39 cellular contexts compared by ENCODE assay signal in genomic region chr10:9657530-9657929, GRCh38.
"Had no signal": no experiment of that assay in that cellular context is flagged by ENCODE, and none has a peak within 500 bp of the region (broad histone marks: within the 10 kb centered on the region; RNA-seq: fewer than 3 reads in every experiment).

No MANE protein-coding gene starts in this region.

- DNase-seq: activated effector memory CD4-positive, alpha-beta T cell treated with anti-CD3 and anti-CD28 coated beads, Interleukin-2, amount 50 U/mL, for 16 hours; activated effector memory CD4-positive, alpha-beta T cell treated with Interleukin-2 at 50 U/mL for 16 hours; activated gamma-delta T cell; activated gamma-delta T cell treated with Interleukin-2 at 50 U/mL for 16 hours; activated naive CD4-positive, alpha-beta T cell; activated naive CD4-positive, alpha-beta T cell treated with anti-CD3 and anti-CD28 coated beads for 36 hours; activated naive CD4-positive, alpha-beta T cell treated with anti-CD3 and anti-CD28 coated beads, Interleukin-2, amount 10 ng/mL, durations not matched to agents 7 days and 5 days; activated naive CD4-positive, alpha-beta T cell treated with anti-CD3 and anti-CD28 coated beads, Interleukin-2, amount 50 U/mL, for 16 hours; activated naive CD4-positive, alpha-beta T cell treated with Interleukin-2 at 50 U/mL for 16 hours; activated naive CD8-positive, alpha-beta T cell treated with anti-CD3 and anti-CD28 coated beads for 36 hours; activated naive CD8-positive, alpha-beta T cell treated with anti-CD3 and anti-CD28 coated beads, Interleukin-2, amount 10 ng/mL, durations not matched to agents 7 days and 5 days; activated naive CD8-positive, alpha-beta T cell treated with anti-CD3 and anti-CD28 coated beads, Interleukin-2, amount 50 U/mL, for 24 hours; activated T-cell treated with anti-CD3 and anti-CD28 coated beads, Interleukin-2, amount 50 U/mL, for 1 hour; activated T-cell treated with anti-CD3 and anti-CD28 coated beads, Interleukin-2, amount 50 U/mL, for 24 hours; activated T-cell treated with anti-CD3 and anti-CD28 coated beads, Interleukin-2, amount 50 U/mL, for 4 hours; activated T-cell treated with anti-CD3 and anti-CD28 coated beads, Interleukin-2, amount 50 U/mL, for 48 hours; activated T-cell treated with anti-CD3 and anti-CD28 coated beads, Interleukin-2, amount 50 U/mL, for 72 hours; adrenal gland; amniotic stem cell; amygdala; anterior cingulate cortex; aorta; body of pancreas; brain microvascular endothelial cell; caudate nucleus; central memory CD4-positive, alpha-beta T cell; cerebellar nuclear complex had no signal

- H3K4me1 Mint-ChIP-seq: activated naive CD4-positive, alpha-beta T cell treated with anti-CD3 and anti-CD28 coated beads, Interleukin-2, amount 10 ng/mL, durations not matched to agents 7 days and 5 days; activated naive CD4-positive, alpha-beta T cell treated with anti-CD3 and anti-CD28 coated beads, Interleukin-2, amount 50 U/mL, for 24 hours; activated naive CD8-positive, alpha-beta T cell treated with anti-CD3 and anti-CD28 coated beads for 36 hours; activated naive CD8-positive, alpha-beta T cell treated with anti-CD3 and anti-CD28 coated beads, Interleukin-2, amount 10 ng/mL, durations not matched to agents 7 days and 5 days; activated naive CD8-positive, alpha-beta T cell treated with anti-CD3 and anti-CD28 coated beads, Interleukin-2, amount 50 U/mL, for 24 hours; activated T-helper 17 cell treated with anti-CD3 and anti-CD28 coated beads, Interleukin-2, amount 50 U/mL, for 72 hours; brain; central memory CD8-positive, alpha-beta T cell had no signal

- H3K36me3 Mint-ChIP-seq: activated naive CD4-positive, alpha-beta T cell treated with anti-CD3 and anti-CD28 coated beads, Interleukin-2, amount 10 ng/mL, durations not matched to agents 7 days and 5 days; activated naive CD4-positive, alpha-beta T cell treated with anti-CD3 and anti-CD28 coated beads, Interleukin-2, amount 50 U/mL, for 24 hours; activated naive CD4-positive, alpha-beta T cell treated with anti-CD3 and anti-CD28 coated beads, Interleukin-2, amount 50 U/mL, for 72 hours; activated naive CD8-positive, alpha-beta T cell; activated naive CD8-positive, alpha-beta T cell treated with anti-CD3 and anti-CD28 coated beads for 36 hours; activated naive CD8-positive, alpha-beta T cell treated with anti-CD3 and anti-CD28 coated beads, Interleukin-2, amount 10 ng/mL, durations not matched to agents 7 days and 5 days; brain had no signal

- H3K4me3 Mint-ChIP-seq: activated naive CD4-positive, alpha-beta T cell treated with anti-CD3 and anti-CD28 coated beads for 36 hours; activated naive CD4-positive, alpha-beta T cell treated with anti-CD3 and anti-CD28 coated beads, Interleukin-2, amount 10 ng/mL, durations not matched to agents 7 days and 5 days; activated naive CD4-positive, alpha-beta T cell treated with anti-CD3 and anti-CD28 coated beads, Interleukin-2, amount 50 U/mL, for 24 hours; activated naive CD8-positive, alpha-beta T cell; activated naive CD8-positive, alpha-beta T cell treated with anti-CD3 and anti-CD28 coated beads for 36 hours; activated naive CD8-positive, alpha-beta T cell treated with anti-CD3 and anti-CD28 coated beads, Interleukin-2, amount 10 ng/mL, durations not matched to agents 7 days and 5 days; activated naive CD8-positive, alpha-beta T cell treated with anti-CD3 and anti-CD28 coated beads, Interleukin-2, amount 50 U/mL, for 24 hours; activated T-cell treated with anti-CD3 and anti-CD28 coated beads, Interleukin-2, amount 50 U/mL, for 24 hours; activated T-cell treated with anti-CD3 and anti-CD28 coated beads, Interleukin-2, amount 50 U/mL, for 4 hours; activated T-cell treated with anti-CD3 and anti-CD28 coated beads, Interleukin-2, amount 50 U/mL, for 72 hours; activated T-helper 1 cell treated with anti-CD3 and anti-CD28 coated beads, Interleukin-12 subunit alpha, Interleukin-12 subunit beta, Interleukin-2, Interleukin-4 antibody, amounts not matched to agents 30 ng/mL and 10 ng/mL and 1 ng/mL, durations not matched to agents 14 hours and 24 hours and 36 hours; activated T-helper 17 cell treated with anti-CD3 and anti-CD28 coated beads, Interleukin-2, amount 50 U/mL, for 72 hours; brain; central memory CD8-positive, alpha-beta T cell had no signal

- H3K36me3 ChIP-seq: adrenal gland, ascending aorta, brain microvascular endothelial cell, breast epithelium had no signal

- H3K27ac ChIP-seq: adrenal gland, ascending aorta, body of pancreas, brain microvascular endothelial cell, breast epithelium had no signal

- H3K9me3 Mint-ChIP-seq: activated naive CD4-positive, alpha-beta T cell treated with anti-CD3 and anti-CD28 coated beads for 36 hours; activated naive CD4-positive, alpha-beta T cell treated with anti-CD3 and anti-CD28 coated beads, Interleukin-2, amount 10 ng/mL, durations not matched to agents 7 days and 5 days; activated naive CD8-positive, alpha-beta T cell treated with anti-CD3 and anti-CD28 coated beads for 36 hours; activated naive CD8-positive, alpha-beta T cell treated with anti-CD3 and anti-CD28 coated beads, Interleukin-2, amount 10 ng/mL, durations not matched to agents 7 days and 5 days; activated T-cell treated with anti-CD3 and anti-CD28 coated beads, Interleukin-2, amount 50 U/mL, for 24 hours; activated T-cell treated with anti-CD3 and anti-CD28 coated beads, Interleukin-2, amount 50 U/mL, for 72 hours; activated T-helper 1 cell treated with anti-CD3 and anti-CD28 coated beads, Interleukin-12 subunit alpha, Interleukin-12 subunit beta, Interleukin-2, Interleukin-4 antibody, amounts not matched to agents 30 ng/mL and 10 ng/mL and 1 ng/mL, durations not matched to agents 14 hours and 24 hours and 36 hours; activated T-helper 2 cell treated with anti-CD3 and anti-CD28 coated beads, Interferon-gamma antibody, Interleukin-2, Interleukin-4, amounts not matched to agents 10 μg/mL and 5 μg/mL and 100 μg/mL, durations not matched to agents 14 hours and 24 hours and 36 hours had no signal

- H3K27ac Mint-ChIP-seq: activated naive CD4-positive, alpha-beta T cell treated with anti-CD3 and anti-CD28 coated beads for 36 hours; activated naive CD4-positive, alpha-beta T cell treated with anti-CD3 and anti-CD28 coated beads, Interleukin-2, amount 10 ng/mL, durations not matched to agents 7 days and 5 days; activated naive CD4-positive, alpha-beta T cell treated with anti-CD3 and anti-CD28 coated beads, Interleukin-2, amount 50 U/mL, for 24 hours; activated naive CD4-positive, alpha-beta T cell treated with anti-CD3 and anti-CD28 coated beads, Interleukin-2, amount 50 U/mL, for 72 hours; activated naive CD8-positive, alpha-beta T cell; activated naive CD8-positive, alpha-beta T cell treated with anti-CD3 and anti-CD28 coated beads for 36 hours; activated naive CD8-positive, alpha-beta T cell treated with anti-CD3 and anti-CD28 coated beads, Interleukin-2, amount 10 ng/mL, durations not matched to agents 7 days and 5 days; activated naive CD8-positive, alpha-beta T cell treated with anti-CD3 and anti-CD28 coated beads, Interleukin-2, amount 50 U/mL, for 24 hours; activated T-cell treated with anti-CD3 and anti-CD28 coated beads, Interleukin-2, amount 50 U/mL, for 24 hours; activated T-cell treated with anti-CD3 and anti-CD28 coated beads, Interleukin-2, amount 50 U/mL, for 72 hours; activated T-helper 1 cell treated with anti-CD3 and anti-CD28 coated beads, Interleukin-12 subunit alpha, Interleukin-12 subunit beta, Interleukin-2, Interleukin-4 antibody, amounts not matched to agents 30 ng/mL and 10 ng/mL and 1 ng/mL, durations not matched to agents 14 hours and 24 hours and 36 hours; activated T-helper 17 cell treated with anti-CD3 and anti-CD28 coated beads, Interleukin-2, amount 50 U/mL, for 72 hours; activated T-helper 2 cell treated with anti-CD3 and anti-CD28 coated beads, Interferon-gamma antibody, Interleukin-2, Interleukin-4, amounts not matched to agents 10 μg/mL and 5 μg/mL and 100 μg/mL, durations not matched to agents 14 hours and 24 hours and 36 hours had no signal

- H3K27me3 ChIP-seq: adrenal gland, ascending aorta, body of pancreas, brain microvascular endothelial cell, breast epithelium had no signal

- ATAC-seq: activated naive CD4-positive, alpha-beta T cell treated with anti-CD3 and anti-CD28 coated beads, Interleukin-2, amount 50 U/mL, for 72 hours; activated naive CD8-positive, alpha-beta T cell treated with anti-CD3 and anti-CD28 coated beads, Interleukin-2, amount 50 U/mL, for 24 hours; activated T-cell treated with anti-CD3 and anti-CD28 coated beads, Interleukin-2, amount 50 U/mL, for 4 hours; activated T-cell treated with anti-CD3 and anti-CD28 coated beads, Interleukin-2, amount 50 U/mL, for 72 hours; activated T-helper 17 cell treated with anti-CD3 and anti-CD28 coated beads, Interleukin-2, amount 50 U/mL, for 72 hours; body of pancreas had no signal

- H3K4me3 ChIP-seq: adrenal gland, ascending aorta, body of pancreas, breast epithelium had no signal

- FAIRE-seq: astrocyte, bronchial epithelial cell had no signal

- H3K27me3 Mint-ChIP-seq: activated naive CD4-positive, alpha-beta T cell treated with anti-CD3 and anti-CD28 coated beads, Interleukin-2, amount 10 ng/mL, durations not matched to agents 7 days and 5 days; activated naive CD8-positive, alpha-beta T cell treated with anti-CD3 and anti-CD28 coated beads for 36 hours; activated naive CD8-positive, alpha-beta T cell treated with anti-CD3 and anti-CD28 coated beads, Interleukin-2, amount 50 U/mL, for 24 hours; activated T-cell treated with anti-CD3 and anti-CD28 coated beads, Interleukin-2, amount 50 U/mL, for 24 hours; brain; central memory CD8-positive, alpha-beta T cell had no signal

- H3K9me3 ChIP-seq: adrenal gland, ascending aorta had no signal

- H3K4me1 ChIP-seq: adrenal gland, ascending aorta, body of pancreas, breast epithelium had no signal
